1 cellular context compared by ENCODE assay signal in genomic region chr12:102479099-102479887, GRCh38.
TF ChIP-seq lines count a peak whose summit lies in the region.

No MANE protein-coding gene starts in this region.

TF ChIP-seq in WTC11, 78 proteins besides CTCF, POLR2A, EP300 and RAD21 (continued from another document):
- TF ChIP-seq ZNF532 (CRISPR knock-in tag; IDR thresholded peaks at IDR 0.05; ENCODE audit: borderline replicate concordance): no peak
